ENCODE assay signal across 8 cellular contexts in the genomic region with DNA sequence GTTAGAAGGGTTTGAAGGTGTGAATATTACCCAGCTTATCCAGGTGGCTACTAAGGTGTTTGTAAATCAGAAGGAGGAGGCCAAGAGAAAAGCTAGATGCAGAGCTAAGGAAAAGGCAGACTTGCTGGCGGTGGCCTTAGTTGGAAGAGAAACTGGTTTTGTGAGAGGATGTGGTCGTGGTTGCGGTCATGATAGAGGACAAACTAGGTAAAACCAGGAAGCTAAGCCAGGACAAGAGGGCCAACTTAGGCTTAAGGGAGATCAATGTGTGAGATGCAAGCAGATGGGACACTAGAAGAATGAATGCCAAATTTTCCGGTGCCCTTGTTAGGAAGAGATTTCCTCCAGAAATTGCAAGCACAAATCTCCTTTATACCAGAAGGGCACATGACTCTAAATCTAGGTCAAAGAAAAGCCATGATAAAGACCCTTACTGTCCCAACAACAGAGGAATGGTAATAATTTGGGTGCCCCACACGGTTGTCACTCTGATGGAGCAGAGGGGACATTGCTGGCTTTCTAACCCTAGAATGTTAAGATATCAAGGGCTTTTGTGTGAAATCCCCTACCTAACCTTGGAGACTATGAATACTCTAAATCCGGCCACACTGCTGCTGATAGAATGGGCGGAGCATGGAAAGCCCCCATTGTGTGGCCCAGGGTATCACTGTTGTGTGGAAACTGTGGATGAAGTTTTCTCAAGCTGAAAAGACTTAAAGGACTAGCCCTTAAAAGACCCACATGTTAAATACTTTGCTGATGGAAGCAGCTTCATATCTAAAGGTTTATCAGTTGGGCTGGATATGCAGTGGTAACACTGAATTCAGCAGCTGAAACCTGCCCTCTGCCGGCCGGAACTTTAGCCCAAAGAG. TPM values are rescaled to one million over a fixed set of nuclear protein-coding genes. Genes with fewer than 3 reads are reported as not detected.
DNase-seq lines count a peak whose midpoint lies in the region; ATAC-seq, FAIRE-seq and TF ChIP-seq lines count a peak whose summit lies in the region.

No MANE protein-coding gene starts in this region.

- H3K27me3 ChIP-seq in HepG2 (ENCODE audit: control insufficient read depth in 1 of 2, insufficient read depth in 2 of 2, low read length in 2 of 2) = peaks cover 0 to 26% of the 10 kb centered on the region in 2 experiments; a peak in 4 of 5 replicates

- H2AFZ ChIP-seq in HepG2 (ENCODE audit: low read length) = no peak overlapping the region

- TF ChIP-seq CTCF in WI38 (IDR thresholded peaks at IDR 0.05; ENCODE audit: low read depth, low read length) (0 out of 2 replicates have a peak, but pooled peaks have one; percentile 18), HepG2 (CRISPR knock-in tag; IDR thresholded peaks at IDR 0.05) (peak; percentile 67)

- ATAC-seq in GM21381 (IDR thresholded peaks at IDR 0.05; ENCODE audit: unreplicated experiment) (peak; percentile 63), HepG2 (peak; percentile 83)

- no peaks in the 10 kb centered on the region for H3K36me3 ChIP-seq in HepG2 (replicated peaks in 1 of 2; ENCODE audit: control insufficient read depth in 1 of 2, insufficient read depth in 2 of 2, low read length in 2 of 2)

- DNase-seq in NCI-H524 (lab: John Stamatoyannopoulos, UW) = peak; percentile 39 to 54
- DNase-seq in NCI-H524 treated with DMSO at 0.1 percent for 48 hours (lab: John Stamatoyannopoulos, UW) = no peak
- DNase-seq in HT1080 (ENCODE audit: low read depth) = peak; percentile 39
- DNase-seq in HepG2 (ENCODE audit: low spot score) = peak; percentile 35
- DNase-seq in NCI-H226 = no peak
- no peak for DNase-seq in epidermal melanocyte (ENCODE audit: insufficient read length, low spot score)

- FAIRE-seq in HepG2 (lab: Jason Lieb, UNC) = peak; percentile 81

- 34% methylated on average over 9 of the region's 9 CpGs for WGBS in HepG2 (ENCODE audit: low lambda C conversion rate)

- peaks cover 14% of the 10 kb centered on the region for H3K9me3 ChIP-seq in HepG2 (ENCODE audit: low read length)

- in situ Hi-C loops in HepG2 (cut with HindIII; ENCODE audit: extremely low pct_ligation_motif_present, low pct_unique_long_range_greater_than_20kb) = no loop called here

- CTCF ChIA-PET in HepG2 (lab: Yijun Ruan, JAX; ENCODE audit: low intra/inter-chr PET ratio, low total read pairs) = interaction anchor here (1.1 to 1.7 kb wide), 2 partner anchors 71 to 89 kb away, joined by 3 to 13 read pairs; no protein-coding TSS in a partner anchor

- H3K79me2 ChIP-seq in HepG2 (ENCODE audit: insufficient read depth, low read length) = no peaks in the 10 kb centered on the region

- TF ChIP-seq RAD21 in HepG2 (CRISPR knock-in tag; IDR thresholded peaks at IDR 0.05) = peak; percentile 51

- H3K9ac ChIP-seq in HepG2 (ENCODE audit: insufficient read depth, low read depth, low read length) = no peak overlapping the region

- H3K4me2 ChIP-seq in HepG2 (ENCODE audit: low read depth, low read length) = no peak overlapping the region

- POLR2A ChIA-PET in HepG2 (lab: Yijun Ruan, JAX) = no interaction called here

- no peak overlapping the region for H3K27ac ChIP-seq in HepG2 (ENCODE audit: extremely low read length, insufficient read depth, low read length)

- intact Hi-C loops in HepG2 (cut with micrococcal nuclease; ENCODE audit: unreplicated experiment) = loop anchor here (1.0 kb wide), 2 partner anchors 71 to 197 kb away; no protein-coding TSS in a partner anchor

- no TSS peak for BruUV-seq in HepG2 (replicated peaks; lab: Mats Ljungman, UMichigan)

- H4K20me1 ChIP-seq in HepG2 (ENCODE audit: insufficient read depth, low read length) = no peaks in the 10 kb centered on the region

- no peak for TF ChIP-seq POLR2A in HepG2 (IDR thresholded peaks at IDR 0.05; ENCODE audit: insufficient read depth in 1 of 2, low read depth in 2 of 2, low read length in 2 of 2)

- TF ChIP-seq EP300 in HepG2 (IDR thresholded peaks at IDR 0.05; ENCODE audit: low read depth in 2 of 2, low read length in 2 of 2) = no peak
- TF ChIP-seq EP300 in HepG2 (CRISPR knock-in tag; IDR thresholded peaks at IDR 0.05; ENCODE audit: borderline replicate concordance) = no peak

- H3K4me1 ChIP-seq in HepG2 (ENCODE audit: insufficient read depth, low read length) = no peaks in the 10 kb centered on the region

- H3K4me3 ChIP-seq in WI38 (ENCODE audit: low read depth, low read length) = no peak overlapping the region
- no peak overlapping the region for H3K4me3 ChIP-seq in HepG2 (replicated peaks in 1 of 3; ENCODE audit: insufficient read depth in 1 of 3, low read depth in 2 of 3, low read length in 3 of 3)

TF ChIP-seq in HepG2, 621 proteins besides CTCF, POLR2A, EP300 and RAD21:
- TF ChIP-seq TMF1 (CRISPR knock-in tag; IDR thresholded peaks at IDR 0.05; ENCODE audit: low read depth) = no peak
- TF ChIP-seq SMC3 (IDR thresholded peaks at IDR 0.05; ENCODE audit: low read length) = peak; percentile 85
- no peak for TF ChIP-seq ZNF660 (CRISPR knock-in tag; IDR thresholded peaks at IDR 0.05; ENCODE audit: borderline replicate concordance, low read depth)
- TF ChIP-seq STAG1 (CRISPR knock-in tag; IDR thresholded peaks at IDR 0.05) = peak; percentile 64
- TF ChIP-seq ZNF569 (CRISPR knock-in tag; IDR thresholded peaks at IDR 0.05; ENCODE audit: borderline replicate concordance) = no peak
- TF ChIP-seq ZNF780A (CRISPR knock-in tag; IDR thresholded peaks at IDR 0.05) = no peak
- no peak for TF ChIP-seq ZFX (CRISPR knock-in tag; IDR thresholded peaks at IDR 0.05; ENCODE audit: low read depth)

RNA-seq across cellular contexts. Expression of a gene that starts 7.8 kb away (rescaled TPM):
- not detected in 2 replicates for total RNA-seq in HT1080 (2014; rRNA removed; shearing (Covaris generic))
- not detected in 2 replicates for polyA plus RNA-seq in HT1080 (2015; cell fraction: cytosol; rRNA removed)
- not detected in 2 replicates for polyA plus RNA-seq in HT1080 (2015; cell fraction: nucleus; rRNA removed)
- total RNA-seq in HepG2 (2016; rRNA removed; fragmentation: Illumina TruSeq; extraction: Trizol) = not detected in 2 replicates
- not detected in 2 replicates for total RNA-seq in HepG2 (2016; cell fraction: cytosol; rRNA removed; fragmentation: Illumina TruSeq; extraction: Trizol; ENCODE audit: low read depth)
- not detected in 2 replicates for total RNA-seq in HepG2 (2016; cell fraction: insoluble cytoplasmic fraction; rRNA removed; fragmentation: Illumina TruSeq; extraction: Trizol)
- total RNA-seq in HepG2 (2016; cell fraction: membrane; rRNA removed; fragmentation: Illumina TruSeq; extraction: Trizol) = not detected in 2 replicates
- total RNA-seq in HepG2 (2016; cell fraction: nucleus; rRNA removed; fragmentation: Illumina TruSeq; extraction: Trizol) = not detected in 2 replicates
- polyA plus RNA-seq in HepG2 (2011; rRNA removed) = not detected in 2 replicates
- polyA plus RNA-seq in HepG2 (2011; cell fraction: cytosol; rRNA removed) = not detected in 2 replicates
- not detected in 2 replicates for polyA plus RNA-seq in HepG2 (2011; cell fraction: nucleus; rRNA removed)
- not detected in 2 replicates for polyA plus RNA-seq in HepG2 (2012)
- polyA plus RNA-seq in HepG2 (2016; cell fraction: cytosol; fragmentation: Illumina TruSeq; extraction: Trizol; ENCODE audit: low read depth) = not detected in 2 replicates
- polyA plus RNA-seq in HepG2 (2016; cell fraction: insoluble cytoplasmic fraction; fragmentation: Illumina TruSeq; extraction: Trizol; ENCODE audit: low read depth) = not detected in 2 replicates
- polyA plus RNA-seq in HepG2 (2016; cell fraction: membrane; fragmentation: Illumina TruSeq; extraction: Trizol; ENCODE audit: low read depth) = not detected in 2 replicates
- polyA plus RNA-seq in HepG2 (2016; cell fraction: nucleus; fragmentation: Illumina TruSeq; extraction: Trizol; ENCODE audit: insufficient read depth, low read depth) = not detected in 2 replicates
- not detected in 2 replicates for polyA minus RNA-seq in HepG2 (2011; rRNA and poly(A)+ RNA removed; ENCODE audit: low replicate concordance)
- not detected in 2 replicates for polyA minus RNA-seq in HepG2 (2011; cell fraction: cytosol; rRNA and poly(A)+ RNA removed)
- not detected in 2 replicates for polyA minus RNA-seq in HepG2 (2011; cell fraction: nucleus; rRNA and poly(A)+ RNA removed)

RNA-seq across cellular contexts. Expression of a gene that starts 53.6 kb away (rescaled TPM):
- 17.1 and 19.1 TPM in 2 replicates for total RNA-seq in HT1080 (2014; rRNA removed; shearing (Covaris generic))
- 26.9 and 30.2 TPM in 2 replicates for polyA plus RNA-seq in HT1080 (2015; cell fraction: cytosol; rRNA removed)
- 36.6 and 42.1 TPM in 2 replicates for polyA plus RNA-seq in HT1080 (2015; cell fraction: nucleus; rRNA removed)
- 48.9 and 82.8 TPM in 2 replicates for total RNA-seq in HepG2 (2016; rRNA removed; fragmentation: Illumina TruSeq; extraction: Trizol)
- total RNA-seq in HepG2 (2016; cell fraction: cytosol; rRNA removed; fragmentation: Illumina TruSeq; extraction: Trizol; ENCODE audit: low read depth) = 8.4 and 9.4 TPM in 2 replicates
- 45.8 and 85.1 TPM in 2 replicates for total RNA-seq in HepG2 (2016; cell fraction: insoluble cytoplasmic fraction; rRNA removed; fragmentation: Illumina TruSeq; extraction: Trizol)
- 20.8 and 24.3 TPM in 2 replicates for total RNA-seq in HepG2 (2016; cell fraction: membrane; rRNA removed; fragmentation: Illumina TruSeq; extraction: Trizol)
- 88.6 and 101 TPM in 2 replicates for total RNA-seq in HepG2 (2016; cell fraction: nucleus; rRNA removed; fragmentation: Illumina TruSeq; extraction: Trizol)
- polyA plus RNA-seq in HepG2 (2011; rRNA removed) = 71.6 and 87.8 TPM in 2 replicates
- polyA plus RNA-seq in HepG2 (2011; cell fraction: cytosol; rRNA removed) = 34.2 and 50.3 TPM in 2 replicates
- 31.2 and 32.5 TPM in 2 replicates for polyA plus RNA-seq in HepG2 (2011; cell fraction: nucleus; rRNA removed)
- polyA plus RNA-seq in HepG2 (2012) = 50.2 and 52.0 TPM in 2 replicates
- polyA plus RNA-seq in HepG2 (2016; cell fraction: cytosol; fragmentation: Illumina TruSeq; extraction: Trizol; ENCODE audit: low read depth) = 4.8 and 5.5 TPM in 2 replicates
- polyA plus RNA-seq in HepG2 (2016; cell fraction: insoluble cytoplasmic fraction; fragmentation: Illumina TruSeq; extraction: Trizol; ENCODE audit: low read depth) = 37.4 and 39.7 TPM in 2 replicates
- polyA plus RNA-seq in HepG2 (2016; cell fraction: membrane; fragmentation: Illumina TruSeq; extraction: Trizol; ENCODE audit: low read depth) = 10.2 and 10.4 TPM in 2 replicates
- 112 and 116 TPM in 2 replicates for polyA plus RNA-seq in HepG2 (2016; cell fraction: nucleus; fragmentation: Illumina TruSeq; extraction: Trizol; ENCODE audit: insufficient read depth, low read depth)
- 37.9 and 170 TPM in 2 replicates for polyA minus RNA-seq in HepG2 (2011; rRNA and poly(A)+ RNA removed; ENCODE audit: low replicate concordance)
- 54.0 and 55.4 TPM in 2 replicates for polyA minus RNA-seq in HepG2 (2011; cell fraction: cytosol; rRNA and poly(A)+ RNA removed)
- polyA minus RNA-seq in HepG2 (2011; cell fraction: nucleus; rRNA and poly(A)+ RNA removed) = 95.2 and 116 TPM in 2 replicates

Comparison
In these comparisons a context has a peak if more than half of its experiments do, and no peak if none do; other contexts are left out.
1. DNase-seq: peak in NCI-H524 (2 of 2), HT1080 (single experiment) and HepG2 (single experiment); none in NCI-H524 treated with DMSO at 0.1 percent for 48 hours (single experiment), NCI-H226 (single experiment) and epidermal melanocyte (single experiment).